In genomic region chr10:117746541-117747195, GRCh38 we compare ENCODE assay signal across 26 cellular contexts.
"Had no signal": no experiment of that assay in that cellular context is flagged by ENCODE, and none has a peak within 500 bp of the region (broad histone marks: within the 10 kb centered on the region; RNA-seq: fewer than 3 reads in every experiment).

No MANE protein-coding gene starts in this region.

- H3K4me3 ChIP-seq: dorsolateral prefrontal cortex, gastrocnemius medialis, heart right ventricle, lower lobe of right lung, sigmoid colon, thoracic aorta, tibial nerve, upper lobe of left lung had no signal

- ATAC-seq: esophagus mucosa; gastrocnemius medialis; heart right ventricle; left ventricle myocardium superior; lower lobe of right lung; naive thymus-derived CD8-positive, alpha-beta T cell; right cardiac atrium; stimulated activated memory B cell treated with anti-CD40 and anti-IgM and Interleukin-4, amounts not matched to agents 10 μg/mL and 1 μg/mL and 100 μg/mL, for 72 hours; stimulated activated naive CD8-positive, alpha-beta T cell treated with anti-CD3 and anti-CD28 coated beads, Interleukin-15, Interleukin-2, amounts not matched to agents 100 U/mL and 50 U/mL, for 24 hours had no signal

- DNase-seq: cerebellar nuclear complex; dorsolateral prefrontal cortex; effector CD4-positive, alpha-beta T cell; foreskin fibroblast; gastrocnemius medialis; heart right ventricle; hypothalamus; immature natural killer cell; islet precursor cell; left ventricle myocardium superior; lower lobe of right lung; naive thymus-derived CD8-positive, alpha-beta T cell; right cardiac atrium; sigmoid colon; stimulated activated CD4-positive, alpha-beta T cell treated with anti-CD3 and anti-CD28 coated beads, Interleukin-4, amount 100 ng/mL, for 4 hours; stimulated activated naive CD8-positive, alpha-beta T cell treated with anti-CD3 and anti-CD28 coated beads, Interleukin-15, Interleukin-2, amounts not matched to agents 100 U/mL and 50 U/mL, for 24 hours; substantia nigra; upper lobe of left lung had no signal

- H3K9me3 Mint-ChIP-seq: stimulated activated memory B cell treated with anti-CD40 and anti-IgM and Interleukin-4, amounts not matched to agents 10 μg/mL and 1 μg/mL and 100 μg/mL, for 72 hours had no signal

- H3K27ac ChIP-seq: dorsolateral prefrontal cortex, epithelial cell of prostate, gastrocnemius medialis, heart right ventricle, lower lobe of right lung, neutrophil, parathyroid adenoma, sigmoid colon, thoracic aorta, tibial nerve, upper lobe of left lung had no signal

- H3K4me1 Mint-ChIP-seq: immature natural killer cell; stimulated activated memory B cell treated with anti-CD40 and anti-IgM and Interleukin-4, amounts not matched to agents 10 μg/mL and 1 μg/mL and 100 μg/mL, for 72 hours had no signal

- H3K4me3 Mint-ChIP-seq: immature natural killer cell; naive thymus-derived CD8-positive, alpha-beta T cell; stimulated activated memory B cell treated with anti-CD40 and anti-IgM and Interleukin-4, amounts not matched to agents 10 μg/mL and 1 μg/mL and 100 μg/mL, for 72 hours had no signal

- H3K36me3 Mint-ChIP-seq: immature natural killer cell; naive thymus-derived CD8-positive, alpha-beta T cell; stimulated activated memory B cell treated with anti-CD40 and anti-IgM and Interleukin-4, amounts not matched to agents 10 μg/mL and 1 μg/mL and 100 μg/mL, for 72 hours had no signal

- H3K9me3 ChIP-seq: gastrocnemius medialis, heart right ventricle, lower lobe of right lung, neutrophil, sigmoid colon, thoracic aorta, tibial nerve, upper lobe of left lung had no signal

- H3K36me3 ChIP-seq: gastrocnemius medialis, heart right ventricle, lower lobe of right lung, neutrophil, sigmoid colon, thoracic aorta, tibial nerve, upper lobe of left lung had no signal

- H3K27ac Mint-ChIP-seq: immature natural killer cell; naive thymus-derived CD8-positive, alpha-beta T cell; progenitor cell of endocrine pancreas; stimulated activated memory B cell treated with anti-CD40 and anti-IgM and Interleukin-4, amounts not matched to agents 10 μg/mL and 1 μg/mL and 100 μg/mL, for 72 hours had no signal

- H3K4me1 ChIP-seq: gastrocnemius medialis, heart right ventricle, lower lobe of right lung, parathyroid adenoma, sigmoid colon, tibial nerve, upper lobe of left lung had no signal
